In the genomic region with DNA sequence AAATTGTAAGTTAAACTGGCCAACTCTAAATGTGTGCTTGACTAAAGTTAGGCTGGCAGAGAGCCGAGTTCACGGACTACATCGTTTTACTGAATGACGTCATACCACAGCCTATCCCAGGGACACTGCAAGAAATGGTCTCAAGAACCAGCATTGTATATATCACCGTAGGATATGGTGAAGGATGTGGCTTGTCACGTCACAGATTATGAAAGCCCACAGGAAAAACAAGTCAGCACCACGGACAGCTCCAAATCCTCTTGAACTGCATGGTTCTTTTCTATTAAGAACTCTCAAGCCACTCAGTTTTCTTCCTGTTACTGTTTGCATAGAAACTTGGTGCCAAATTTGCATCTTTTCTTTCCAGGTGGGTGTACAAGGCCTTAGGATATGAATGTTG, we compare ENCODE assay signal across 9 cellular contexts.
DNase-seq lines count a peak whose midpoint lies in the region; ATAC-seq, FAIRE-seq and TF ChIP-seq lines count a peak whose summit lies in the region.
"Had no signal": no experiment of that assay in that cellular context is flagged by ENCODE, and none has a peak within 500 bp of the region (broad histone marks: within the 10 kb centered on the region; RNA-seq: fewer than 3 reads in every experiment).

No MANE protein-coding gene starts in this region.

- H3K9me1 ChIP-seq in endothelial cell of umbilical vein (replicated peaks; ENCODE audit: control insufficient read depth, extremely low read depth, insufficient read depth, low read length) = no peaks in the 10 kb centered on the region

- no peaks in the 10 kb centered on the region for H3K9me3 Mint-ChIP-seq in CD8-positive, alpha-beta memory T cell
- H3K9me3 Mint-ChIP-seq in activated CD4-positive, alpha-beta memory T cell treated with anti-CD3 and anti-CD28 coated beads, Interleukin-2, amount 10 ng/mL, durations not matched to agents 7 days and 5 days = no peaks in the 10 kb centered on the region

- H3K27me3 ChIP-seq in CD8-positive, alpha-beta memory T cell (ENCODE audit: insufficient read depth, low read length, poor library complexity, severe bottlenecking) = no peaks in the 10 kb centered on the region
- no peaks in the 10 kb centered on the region for H3K27me3 ChIP-seq in endothelial cell of umbilical vein (ENCODE audit: control insufficient read depth in 2 of 2, insufficient read depth in 2 of 2, low read length in 2 of 2)
- H3K27me3 ChIP-seq in pancreas = no peaks in the 10 kb centered on the region

- no peak overlapping the region for H3K4me3 ChIP-seq in CD8-positive, alpha-beta memory T cell (ENCODE audit: low read length)
- H3K4me3 ChIP-seq in endothelial cell of umbilical vein (replicated peaks in 1 of 3; ENCODE audit: insufficient read depth in 1 of 3, low read depth in 1 of 3, low read length in 3 of 3) (no peak overlapping the region), pancreas (no peak overlapping the region)
- H3K4me3 ChIP-seq: heart right ventricle had no signal

- ATAC-seq in pancreas = peak in 3 of 4 donors; percentile 40 to 54 (median 53)
- no peak for ATAC-seq in GM21423 (IDR thresholded peaks at IDR 0.05; ENCODE audit: unreplicated experiment)
- ATAC-seq in HG02970 (IDR thresholded peaks at IDR 0.05; ENCODE audit: low FRiP score, unreplicated experiment) = no peak

- no peak overlapping the region for H3K27ac ChIP-seq in CD8-positive, alpha-beta memory T cell (ENCODE audit: low read depth, low read length)
- H3K27ac ChIP-seq in endothelial cell of umbilical vein (ENCODE audit: insufficient read depth, low read depth, low read length) (no peak overlapping the region), pancreas (no peak overlapping the region)
- H3K27ac ChIP-seq: heart right ventricle had no signal

- peaks cover 10 to 32% of the 10 kb centered on the region in 2 donors for H3K27me3 Mint-ChIP-seq in CD8-positive, alpha-beta memory T cell
- H3K27me3 Mint-ChIP-seq in activated CD4-positive, alpha-beta memory T cell treated with anti-CD3 and anti-CD28 coated beads, Interleukin-2, amount 10 ng/mL, durations not matched to agents 7 days and 5 days = no peaks in the 10 kb centered on the region

- intact Hi-C loops in endothelial cell of umbilical vein (cut with micrococcal nuclease) = no loop called here
- intact Hi-C loops in pancreas (cut with DNase I) = no loop called here

- dilution Hi-C loops in endothelial cell of umbilical vein (cut with MboI; ENCODE audit: extremely low pct_ligation_motif_present, low sequenced_read_pairs) = no loop called here

- 73 to 75% methylated on average over 7 of the region's 7 CpGs for WGBS in pancreas, 2 donors

- no peaks in the 10 kb centered on the region for H4K20me1 ChIP-seq in endothelial cell of umbilical vein (replicated peaks; ENCODE audit: control insufficient read depth, extremely low read depth, insufficient read depth, low read length)

- POLR2A ChIA-PET in CD8-positive, alpha-beta memory T cell (lab: Charles Lee) = no interaction called here
- POLR2A ChIA-PET in activated CD4-positive, alpha-beta memory T cell treated with anti-CD3 and anti-CD28 coated beads, Interleukin-2, amount 10 ng/mL, durations not matched to agents 7 days and 5 days (lab: Charles Lee) = no interaction called here
- POLR2A ChIA-PET in endothelial cell of umbilical vein (lab: Charles Lee) = no interaction called here

- DNase-seq in CD8-positive, alpha-beta memory T cell = peak; percentile 37 to 67 (median 48)
- DNase-seq in KG1 (lab: John Stamatoyannopoulos, UW) = peak; percentile 81
- peak; percentile 84 for DNase-seq in activated CD4-positive, alpha-beta memory T cell treated with anti-CD3 and anti-CD28 coated beads, Interleukin-2, amount 10 ng/mL, durations not matched to agents 7 days and 5 days
- DNase-seq in endothelial cell of umbilical vein (ENCODE audit: low read depth, low spot score) = peak; percentile 68
- peak in 3 of 6 donors; percentile 12 to 48 (median 39) for DNase-seq in pancreas
- no peak for DNase-seq in NCI-H2081 (lab: John Stamatoyannopoulos, UW)

- TF ChIP-seq CTCF in endothelial cell of umbilical vein (IDR thresholded peaks at IDR 0.05; ENCODE audit: extremely low read depth in 1 of 2, insufficient read depth in 1 of 2, low read depth in 1 of 2, low read length in 2 of 2) (no peak), pancreas (IDR thresholded peaks at IDR 0.05) (no peak)

- no peak for TF ChIP-seq POLR2A in endothelial cell of umbilical vein (IDR thresholded peaks at IDR 0.05; ENCODE audit: low read depth, low read length)

- CTCF ChIA-PET in CD8-positive, alpha-beta memory T cell (lab: Charles Lee) = interaction anchor here (1.1 kb wide), 1 partner anchor 458 kb away, joined by 3 read pairs; no protein-coding TSS in a partner anchor
- CTCF ChIA-PET in activated CD4-positive, alpha-beta memory T cell treated with anti-CD3 and anti-CD28 coated beads, Interleukin-2, amount 10 ng/mL, durations not matched to agents 7 days and 5 days (lab: Charles Lee) = no interaction called here
- CTCF ChIA-PET in endothelial cell of umbilical vein (lab: Charles Lee) = interaction anchor here (0.7 kb wide), 1 partner anchor 459 kb away, joined by 3 read pairs; no protein-coding TSS in a partner anchor

- H3K9me3 ChIP-seq in CD8-positive, alpha-beta memory T cell (ENCODE audit: low read length) = no peaks in the 10 kb centered on the region
- H3K9me3 ChIP-seq in endothelial cell of umbilical vein (replicated peaks; ENCODE audit: control insufficient read depth, insufficient read depth, low read length) (no peaks in the 10 kb centered on the region), pancreas (no peaks in the 10 kb centered on the region)
- H3K9me3 ChIP-seq: heart right ventricle had no signal

- no peak overlapping the region for H3K4me2 ChIP-seq in endothelial cell of umbilical vein (ENCODE audit: insufficient read depth, low read length)

- H3K4me3 Mint-ChIP-seq in CD8-positive, alpha-beta memory T cell = no peak overlapping the region
- H3K4me3 Mint-ChIP-seq in activated CD4-positive, alpha-beta memory T cell treated with anti-CD3 and anti-CD28 coated beads, Interleukin-2, amount 10 ng/mL, durations not matched to agents 7 days and 5 days = no peak overlapping the region

- H3K36me3 Mint-ChIP-seq in CD8-positive, alpha-beta memory T cell = no peaks in the 10 kb centered on the region
- H3K36me3 Mint-ChIP-seq in activated CD4-positive, alpha-beta memory T cell treated with anti-CD3 and anti-CD28 coated beads, Interleukin-2, amount 10 ng/mL, durations not matched to agents 7 days and 5 days (ENCODE audit: low read depth) = no peaks in the 10 kb centered on the region

- no peaks in the 10 kb centered on the region for H3K36me3 ChIP-seq in CD8-positive, alpha-beta memory T cell (ENCODE audit: insufficient read depth, low read length)
- H3K36me3 ChIP-seq in endothelial cell of umbilical vein (ENCODE audit: control insufficient read depth in 2 of 2, extremely low read depth in 1 of 2, insufficient read depth in 2 of 2, low read length in 2 of 2) = no peaks in the 10 kb centered on the region
- peaks cover 0 to 8% (median 0%) of the 10 kb centered on the region in 3 donors for H3K36me3 ChIP-seq in pancreas
- H3K36me3 ChIP-seq: heart right ventricle had no signal

- H3K4me1 Mint-ChIP-seq in CD8-positive, alpha-beta memory T cell = no peaks in the 10 kb centered on the region
- no peaks in the 10 kb centered on the region for H3K4me1 Mint-ChIP-seq in activated CD4-positive, alpha-beta memory T cell treated with anti-CD3 and anti-CD28 coated beads, Interleukin-2, amount 10 ng/mL, durations not matched to agents 7 days and 5 days

- no peaks in the 10 kb centered on the region for H3K4me1 ChIP-seq in CD8-positive, alpha-beta memory T cell (ENCODE audit: insufficient read depth, low read length)
- H3K4me1 ChIP-seq in endothelial cell of umbilical vein (ENCODE audit: control insufficient read depth, extremely low read depth, insufficient read depth, low read length) = no peaks in the 10 kb centered on the region
- peaks cover 6 to 18% (median 11%) of the 10 kb centered on the region in 3 donors for H3K4me1 ChIP-seq in pancreas
- H3K4me1 ChIP-seq: heart right ventricle had no signal

- no peak overlapping the region for H2AFZ ChIP-seq in endothelial cell of umbilical vein (ENCODE audit: low read depth, low read length)

- no peaks in the 10 kb centered on the region for H3K79me2 ChIP-seq in endothelial cell of umbilical vein (ENCODE audit: control insufficient read depth, insufficient read depth, low read length)

- no peak overlapping the region for H3K27ac Mint-ChIP-seq in CD8-positive, alpha-beta memory T cell
- no peak overlapping the region for H3K27ac Mint-ChIP-seq in activated CD4-positive, alpha-beta memory T cell treated with anti-CD3 and anti-CD28 coated beads, Interleukin-2, amount 10 ng/mL, durations not matched to agents 7 days and 5 days

- no TSS peak for BruUV-seq in endothelial cell of umbilical vein (replicated peaks; lab: Mats Ljungman, UMichigan)

- no peak overlapping the region for H3K9ac ChIP-seq in endothelial cell of umbilical vein (replicated peaks; ENCODE audit: extremely low read depth, insufficient read depth, low read length)

- FAIRE-seq in endothelial cell of umbilical vein (lab: Jason Lieb, UNC) = peak; percentile 78
- FAIRE-seq in pancreas (lab: Jason Lieb, UNC) = no peak

TF ChIP-seq in endothelial cell of umbilical vein, 7 proteins besides CTCF, POLR2A, EP300 and RAD21:
- no peak for TF ChIP-seq JUN (IDR thresholded peaks at IDR 0.05; ENCODE audit: borderline replicate concordance, insufficient read depth, insufficient read length, low read depth)
- TF ChIP-seq GATA2 (IDR thresholded peaks at IDR 0.05; ENCODE audit: insufficient read depth, insufficient read length, low read depth, low read length) = no peak
- no peak for TF ChIP-seq FOS (IDR thresholded peaks at IDR 0.05; ENCODE audit: borderline replicate concordance, insufficient read depth, low read length)
- TF ChIP-seq MAX (IDR thresholded peaks at IDR 0.05; ENCODE audit: insufficient read depth, insufficient read length) = no peak
- no peak for TF ChIP-seq MYC (IDR thresholded peaks at IDR 0.05; ENCODE audit: low read depth, low read length)

Comparison
In these comparisons a context has a peak if more than half of its experiments do, and no peak if none do; other contexts are left out.
1. DNase-seq: peak in CD8-positive, alpha-beta memory T cell (5 of 5), KG1 (single experiment), activated CD4-positive, alpha-beta memory T cell treated with anti-CD3 and anti-CD28 coated beads, Interleukin-2, amount 10 ng/mL, durations not matched to agents 7 days and 5 days (single experiment) and endothelial cell of umbilical vein (single experiment); none in NCI-H2081 (0 of 2).
2. ATAC-seq: peak in pancreas (3 of 4); none in GM21423 (single experiment) and HG02970 (single experiment).